8 cellular contexts compared by ENCODE assay signal in genomic region chr9:129175825-129176633, GRCh38. TPM values are rescaled to one million over a fixed set of nuclear protein-coding genes. Genes with fewer than 3 reads are reported as not detected.
DNase-seq lines count a peak whose midpoint lies in the region; ATAC-seq and TF ChIP-seq lines count a peak whose summit lies in the region.

No MANE protein-coding gene starts in this region.

- H4K91ac ChIP-seq in H9 (ENCODE audit: insufficient read length, low read depth, low read length): no peak overlapping the region

- no peaks in the 10 kb centered on the region for H3K79me1 ChIP-seq in H9 (ENCODE audit: insufficient read depth, low read depth, low read length, poor library complexity, severe bottlenecking)

- H3K9me3 ChIP-seq in CD4-positive, alpha-beta T cell (ENCODE audit: control insufficient read depth, low read length): no peaks in the 10 kb centered on the region
- H3K9me3 ChIP-seq in H9 (ENCODE audit: control insufficient read depth, low read depth, low read length) (no peaks in the 10 kb centered on the region), mononuclear cell (ENCODE audit: low read depth, low read length) (no peaks in the 10 kb centered on the region)

- H2AK5ac ChIP-seq in H9 (ENCODE audit: insufficient read length, low read length): no peak overlapping the region

- TF ChIP-seq CTCF in CD4-positive, alpha-beta T cell (IDR thresholded peaks at IDR 0.05): no peak
- TF ChIP-seq CTCF in H9 (conservative IDR thresholded peaks at IDR 0.05): no peak

- H3K27ac ChIP-seq in CD4-positive, alpha-beta T cell (ENCODE audit: low read depth, low read length): no peak overlapping the region
- H3K27ac ChIP-seq in H9 (ENCODE audit: insufficient read length, low read depth, low read length): no peak overlapping the region

- peaks cover 29% of the 10 kb centered on the region for H3K23me2 ChIP-seq in H9 (ENCODE audit: insufficient read length, low read depth, low read length, poor library complexity, severe bottlenecking)

- H3K4me3 Mint-ChIP-seq in CD4-positive, alpha-beta T cell: peak overlapping the region; percentile 95
- peak overlapping the region; percentile 59 to 86 for H3K4me3 Mint-ChIP-seq in H9
- H3K4me3 Mint-ChIP-seq in activated T-cell treated with anti-CD3 and anti-CD28 coated beads, Interleukin-2, amount 50 U/mL, for 72 hours: peak overlapping the region; percentile 90 to 91
- peak overlapping the region; percentile 80 to 90 for H3K4me3 Mint-ChIP-seq in stimulated activated naive CD8-positive, alpha-beta T cell treated with anti-CD3 and anti-CD28 coated beads, Interleukin-15, amount 100 ng/mL, for 72 hours

- no peak overlapping the region for H2BK20ac ChIP-seq in H9 (ENCODE audit: low read depth, low read length, poor library complexity, severe bottlenecking)

- peak; percentile 5 for ATAC-seq in CD4-positive, alpha-beta T cell (ENCODE audit: poor library complexity)
- ATAC-seq in activated T-cell treated with anti-CD3 and anti-CD28 coated beads, Interleukin-2, amount 50 U/mL, for 72 hours (replicated peaks in 1 of 2): peak; percentile 41 to 49
- peak; percentile 50 for ATAC-seq in esophagus mucosa
- ATAC-seq in stimulated activated naive CD8-positive, alpha-beta T cell treated with anti-CD3 and anti-CD28 coated beads, Interleukin-15, amount 100 ng/mL, for 72 hours: peak; percentile 51
- no peak for ATAC-seq in GM19395 (IDR thresholded peaks at IDR 0.05; ENCODE audit: unreplicated experiment)

- H3K36me3 Mint-ChIP-seq in CD4-positive, alpha-beta T cell (ENCODE audit: low read depth): no peaks in the 10 kb centered on the region
- no peaks in the 10 kb centered on the region; a peak in 1 of 7 replicates for H3K36me3 Mint-ChIP-seq in H9 (ENCODE audit: insufficient read depth in 1 of 3, low read depth in 3 of 3)
- no peaks in the 10 kb centered on the region for H3K36me3 Mint-ChIP-seq in activated T-cell treated with anti-CD3 and anti-CD28 coated beads, Interleukin-2, amount 50 U/mL, for 72 hours (ENCODE audit: insufficient read depth in 2 of 2)

- no peak overlapping the region for H2AFZ ChIP-seq in H9 (ENCODE audit: low read length)

- H4K5ac ChIP-seq in H9 (ENCODE audit: insufficient read length, low read depth, low read length): no peak overlapping the region

- peak overlapping the region; percentile 93 for H3K4me2 ChIP-seq in H9 (ENCODE audit: insufficient read depth, insufficient read length, low read length)

- H4K8ac ChIP-seq in H9 (replicated peaks; ENCODE audit: insufficient read length, low read depth, low read length): no peak overlapping the region

- H3K79me2 ChIP-seq in H9 (ENCODE audit: insufficient read depth, low read length): no peaks in the 10 kb centered on the region

- no peak overlapping the region for H3K23ac ChIP-seq in H9 (ENCODE audit: insufficient read length, low read depth, low read length)

- H3K4me1 ChIP-seq in H9 (ENCODE audit: insufficient read depth, low read length) (no peaks in the 10 kb centered on the region; the same call in 1 of the 2 replicates), mononuclear cell (ENCODE audit: insufficient read depth, low read length) (peaks cover 40% of the 10 kb centered on the region)

- H3K9ac ChIP-seq in H9 (ENCODE audit: extremely low read depth, insufficient read length, low read length): no peak overlapping the region

- H3T11ph ChIP-seq in H9 (ENCODE audit: low read length): no peak overlapping the region

- H2BK12ac ChIP-seq in H9 (ENCODE audit: insufficient read length, low read depth, low read length): no peak overlapping the region

- H3K27me3 ChIP-seq in CD4-positive, alpha-beta T cell (ENCODE audit: control insufficient read depth, insufficient read depth, low read length): peaks cover 8% of the 10 kb centered on the region
- H3K27me3 ChIP-seq in H9 (ENCODE audit: insufficient read depth, low read length) (peaks cover 42% of the 10 kb centered on the region), mononuclear cell (ENCODE audit: insufficient read depth, low read length) (peaks cover 6% of the 10 kb centered on the region)

- H3K4ac ChIP-seq in H9 (ENCODE audit: low read depth, low read length): no peak overlapping the region

- H2BK15ac ChIP-seq in H9 (ENCODE audit: low read depth, low read length): no peak overlapping the region

- no CpG with 5 or more reads among the region's 47 CpGs for WGBS in H9 (ENCODE audit: extremely low coverage, insufficient read length, low lambda C conversion rate)

- H3K14ac ChIP-seq in H9 (ENCODE audit: insufficient read depth, low read length): no peak overlapping the region

- H2BK5ac ChIP-seq in H9 (ENCODE audit: insufficient read length, low read length): no peak overlapping the region

- no peaks in the 10 kb centered on the region for H4K20me1 ChIP-seq in H9 (ENCODE audit: control insufficient read depth, insufficient read depth, insufficient read length)

- no peak overlapping the region for H3K18ac ChIP-seq in H9 (ENCODE audit: insufficient read length, low read depth, low read length)

- no peaks in the 10 kb centered on the region for H3K9me3 Mint-ChIP-seq in CD4-positive, alpha-beta T cell
- H3K9me3 Mint-ChIP-seq in H9: 0 out of 5 replicates have a peak, but pooled peaks cover 0 to 3% of the 10 kb centered on the region in 2 experiments
- no peaks in the 10 kb centered on the region for H3K9me3 Mint-ChIP-seq in activated T-cell treated with anti-CD3 and anti-CD28 coated beads, Interleukin-2, amount 50 U/mL, for 72 hours
- no peaks in the 10 kb centered on the region for H3K9me3 Mint-ChIP-seq in stimulated activated naive CD8-positive, alpha-beta T cell treated with anti-CD3 and anti-CD28 coated beads, Interleukin-15, amount 100 ng/mL, for 72 hours

- H3K27ac Mint-ChIP-seq in CD4-positive, alpha-beta T cell: peak overlapping the region; percentile 67
- H3K27ac Mint-ChIP-seq in H9: no peak overlapping the region
- H3K27ac Mint-ChIP-seq in activated T-cell treated with anti-CD3 and anti-CD28 coated beads, Interleukin-2, amount 50 U/mL, for 72 hours: no peak overlapping the region
- peak overlapping the region; percentile 89 to 96 for H3K27ac Mint-ChIP-seq in stimulated activated naive CD8-positive, alpha-beta T cell treated with anti-CD3 and anti-CD28 coated beads, Interleukin-15, amount 100 ng/mL, for 72 hours

- H3K4me3 ChIP-seq in mononuclear cell (ENCODE audit: low read length): peak overlapping the region; percentile 61

- no peak overlapping the region for H2BK120ac ChIP-seq in H9 (ENCODE audit: low read depth, low read length, poor library complexity, severe bottlenecking)

- intact Hi-C loops in CD4-positive, alpha-beta T cell (cut with DNase I, micrococcal nuclease): loop anchor here (2.0 to 10.0 kb wide), 9 partner anchors 27 to 451 kb away; partner anchors contain the start of gene NTMT1 (in 1 of the 2)

- DNase-seq in CD4-positive, alpha-beta T cell: peak in 7 of 10 experiments; percentile 10 to 49 (median 33)
- DNase-seq in H9 (peak; percentile 90), NOMO-1 treated with DMSO at 0.1 percent for 48 hours (lab: John Stamatoyannopoulos, UW; ENCODE audit: unreplicated experiment) (peak; percentile 89)
- DNase-seq in activated T-cell treated with anti-CD3 and anti-CD28 coated beads, Interleukin-2, amount 50 U/mL, for 72 hours: peak; percentile 76 to 88
- DNase-seq in stimulated activated naive CD8-positive, alpha-beta T cell treated with anti-CD3 and anti-CD28 coated beads, Interleukin-15, amount 100 ng/mL, for 72 hours: peak; percentile 84 to 86

- no peak overlapping the region for H3K56ac ChIP-seq in H9 (ENCODE audit: insufficient read length, low read depth, low read length)

- H3K4me1 Mint-ChIP-seq in CD4-positive, alpha-beta T cell (ENCODE audit: low read depth): peaks cover 7% of the 10 kb centered on the region
- H3K4me1 Mint-ChIP-seq in H9: peaks cover 16 to 26% of the 10 kb centered on the region in 2 experiments
- no peaks in the 10 kb centered on the region for H3K4me1 Mint-ChIP-seq in activated T-cell treated with anti-CD3 and anti-CD28 coated beads, Interleukin-2, amount 50 U/mL, for 72 hours (ENCODE audit: low read depth)
- peaks cover 12% of the 10 kb centered on the region for H3K4me1 Mint-ChIP-seq in stimulated activated naive CD8-positive, alpha-beta T cell treated with anti-CD3 and anti-CD28 coated beads, Interleukin-15, amount 100 ng/mL, for 72 hours

- peaks cover 4% of the 10 kb centered on the region for H3K27me3 Mint-ChIP-seq in CD4-positive, alpha-beta T cell
- H3K27me3 Mint-ChIP-seq in H9 (ENCODE audit: low read depth): peaks cover 84% of the 10 kb centered on the region
- peaks cover 19% of the 10 kb centered on the region for H3K27me3 Mint-ChIP-seq in activated T-cell treated with anti-CD3 and anti-CD28 coated beads, Interleukin-2, amount 50 U/mL, for 72 hours (ENCODE audit: low read depth)
- H3K27me3 Mint-ChIP-seq in stimulated activated naive CD8-positive, alpha-beta T cell treated with anti-CD3 and anti-CD28 coated beads, Interleukin-15, amount 100 ng/mL, for 72 hours: peaks cover 29% of the 10 kb centered on the region

- CTCF ChIA-PET in CD4-positive, alpha-beta T cell (lab: Charles Lee): interaction anchor here (1.5 to 5.5 kb wide), 3 partner anchors 34 to 435 kb away, joined by 4 to 25 read pairs (median 17); no protein-coding TSS in a partner anchor

- POLR2A ChIA-PET in CD4-positive, alpha-beta T cell (lab: Charles Lee): interaction anchor here (0.6 to 5.6 kb wide), 6 partner anchors 36 to 449 kb away, joined by 3 to 112 read pairs (median 4); partner anchors contain the start of gene NTMT1

RNA-seq across cellular contexts. Expression of gene IER5L, which starts 2.0 kb away (rescaled TPM):
- total RNA-seq in CD4-positive, alpha-beta T cell: 1 to 10 TPM; 5.6 to 6.4 TPM
- total RNA-seq in H9 (2021): 1.0 and 1.3 TPM in 2 replicates
- total RNA-seq in activated T-cell treated with anti-CD3 and anti-CD28 coated beads, Interleukin-2, amount 50 U/mL, for 72 hours: 1 to 10 TPM; 4.2 to 4.6 TPM
- total RNA-seq in esophagus mucosa: 8.1 TPM
- 13.2 TPM for total RNA-seq in mononuclear cell

Comparison
In these comparisons a context has a peak if more than half of its experiments do, and no peak if none do; other contexts are left out.
1. DNase-seq: peak in every context shown above with its lines; median percentile 90 in H9; 89 in NOMO-1 treated with DMSO at 0.1 percent for 48 hours; 85 in stimulated activated naive CD8-positive, alpha-beta T cell treated with anti-CD3 and anti-CD28 coated beads, Interleukin-15, amount 100 ng/mL, for 72 hours; 82 in activated T-cell treated with anti-CD3 and anti-CD28 coated beads, Interleukin-2, amount 50 U/mL, for 72 hours; 33 in CD4-positive, alpha-beta T cell.
2. H3K27ac Mint-ChIP-seq: peak in CD4-positive, alpha-beta T cell (single experiment) and stimulated activated naive CD8-positive, alpha-beta T cell treated with anti-CD3 and anti-CD28 coated beads, Interleukin-15, amount 100 ng/mL, for 72 hours (2 of 2); none in H9 (0 of 3) and activated T-cell treated with anti-CD3 and anti-CD28 coated beads, Interleukin-2, amount 50 U/mL, for 72 hours (single experiment).
3. Peak in every context shown above with its lines, with median percentiles within 50 percentile points of each other: H3K4me3 Mint-ChIP-seq.